ENCODE assay signal across 1 cellular context in the genomic region with DNA sequence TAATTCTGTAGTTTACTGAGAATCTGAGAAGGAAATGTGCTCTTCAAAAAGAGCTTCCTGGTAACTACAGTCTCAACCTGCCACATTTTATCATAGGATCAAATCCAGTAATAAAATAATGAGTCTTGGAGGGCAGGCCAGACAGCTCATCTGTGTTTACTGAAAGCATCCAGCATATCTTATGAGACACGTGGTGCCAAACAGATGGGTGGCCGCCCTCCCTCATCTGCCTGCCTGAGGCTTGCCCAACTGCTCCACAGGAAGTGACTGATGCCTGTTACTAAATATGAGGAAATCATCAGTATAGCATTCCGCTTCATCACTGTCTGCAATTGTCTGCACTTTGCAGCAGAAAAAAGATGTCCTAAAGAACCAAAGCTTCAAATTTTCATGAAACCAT.
TF ChIP-seq lines count a peak whose summit lies in the region.

No MANE protein-coding gene starts in this region.

TF ChIP-seq in A549, 52 proteins besides CTCF, POLR2A, EP300 and RAD21 (continued from another document):
- TF ChIP-seq ZSCAN20 (CRISPR knock-in tag; IDR thresholded peaks at IDR 0.05) (no peak), USF2 (IDR thresholded peaks at IDR 0.05) (peak; percentile 76), RFX5 (IDR thresholded peaks at IDR 0.05) (no peak)
TF ChIP-seq in A549: peak in this region for 6.
